8 cellular contexts compared by ENCODE assay signal in the genomic region with DNA sequence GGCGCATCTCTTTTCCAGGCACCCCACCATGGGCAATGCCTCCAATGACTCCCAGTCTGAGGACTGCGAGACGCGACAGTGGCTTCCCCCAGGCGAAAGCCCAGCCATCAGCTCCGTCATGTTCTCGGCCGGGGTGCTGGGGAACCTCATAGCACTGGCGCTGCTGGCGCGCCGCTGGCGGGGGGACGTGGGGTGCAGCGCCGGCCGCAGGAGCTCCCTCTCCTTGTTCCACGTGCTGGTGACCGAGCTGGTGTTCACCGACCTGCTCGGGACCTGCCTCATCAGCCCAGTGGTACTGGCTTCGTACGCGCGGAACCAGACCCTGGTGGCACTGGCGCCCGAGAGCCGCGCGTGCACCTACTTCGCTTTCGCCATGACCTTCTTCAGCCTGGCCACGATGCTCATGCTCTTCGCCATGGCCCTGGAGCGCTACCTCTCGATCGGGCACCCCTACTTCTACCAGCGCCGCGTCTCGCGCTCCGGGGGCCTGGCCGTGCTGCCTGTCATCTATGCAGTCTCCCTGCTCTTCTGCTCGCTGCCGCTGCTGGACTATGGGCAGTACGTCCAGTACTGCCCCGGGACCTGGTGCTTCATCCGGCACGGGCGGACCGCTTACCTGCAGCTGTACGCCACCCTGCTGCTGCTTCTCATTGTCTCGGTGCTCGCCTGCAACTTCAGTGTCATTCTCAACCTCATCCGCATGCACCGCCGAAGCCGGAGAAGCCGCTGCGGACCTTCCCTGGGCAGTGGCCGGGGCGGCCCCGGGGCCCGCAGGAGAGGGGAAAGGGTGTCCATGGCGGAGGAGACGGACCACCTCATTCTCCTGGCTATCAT. TPM values are rescaled to one million over a fixed set of nuclear protein-coding genes. Genes with fewer than 3 reads are reported as not detected.
A peak's percentile ranks its signal among the peaks of the same experiment; 100 is the strongest.
DNase-seq lines count a peak whose midpoint lies in the region; ATAC-seq and TF ChIP-seq lines count a peak whose summit lies in the region.

No MANE protein-coding gene starts in this region.

- peak overlapping the region; percentile 80 for H3K27ac Mint-ChIP-seq in activated CD4-positive, alpha-beta T cell treated with anti-CD3 and anti-CD28 coated beads for 36 hours
- H3K27ac Mint-ChIP-seq in stimulated activated naive B cell treated with anti-CD40 and anti-IgM and Interleukin-4, amounts not matched to agents 10 μg/mL and 1 μg/mL and 100 μg/mL, for 72 hours = peak overlapping the region; percentile 85

- TF ChIP-seq CTCF in GM06990 (IDR thresholded peaks at IDR 0.05; ENCODE audit: insufficient read depth, low read length, poor library complexity, severe bottlenecking) = no peak

- POLR2A ChIA-PET in activated CD4-positive, alpha-beta T cell treated with anti-CD3 and anti-CD28 coated beads for 36 hours (lab: Charles Lee) = interaction anchor here (0.6 kb wide), 1 partner anchor 29 kb away, joined by 3 read pairs; no protein-coding TSS in a partner anchor

- no peaks in the 10 kb centered on the region for H3K9me3 Mint-ChIP-seq in activated CD4-positive, alpha-beta T cell treated with anti-CD3 and anti-CD28 coated beads for 36 hours (ENCODE audit: low read depth)
- peaks cover 0 to 4% of the 10 kb centered on the region in 2 donors for H3K9me3 Mint-ChIP-seq in stimulated activated naive B cell treated with anti-CD40 and anti-IgM and Interleukin-4, amounts not matched to agents 10 μg/mL and 1 μg/mL and 100 μg/mL, for 72 hours

- H3K27ac ChIP-seq in ectodermal cell (ENCODE audit: insufficient read depth, low read depth, low read length, poor library complexity, severe bottlenecking) (no peak overlapping the region), mesodermal cell (ENCODE audit: low read depth, low read length, severe bottlenecking) (no peak overlapping the region)

- H3K36me3 Mint-ChIP-seq in activated CD4-positive, alpha-beta T cell treated with anti-CD3 and anti-CD28 coated beads for 36 hours (ENCODE audit: low read depth) = no peaks in the 10 kb centered on the region
- peaks cover 8 to 9% of the 10 kb centered on the region in 2 donors for H3K36me3 Mint-ChIP-seq in stimulated activated naive B cell treated with anti-CD40 and anti-IgM and Interleukin-4, amounts not matched to agents 10 μg/mL and 1 μg/mL and 100 μg/mL, for 72 hours

- peak; percentile 20 for ATAC-seq in HG03159 (IDR thresholded peaks at IDR 0.05; ENCODE audit: unreplicated experiment)
- peak; percentile 40 for ATAC-seq in activated CD4-positive, alpha-beta T cell treated with anti-CD3 and anti-CD28 coated beads for 36 hours
- ATAC-seq in stimulated activated naive B cell treated with anti-CD40 and anti-IgM and Interleukin-4, amounts not matched to agents 10 μg/mL and 1 μg/mL and 100 μg/mL, for 72 hours (replicated peaks) = peak; percentile 24 to 28
- ATAC-seq in GM18861 (IDR thresholded peaks at IDR 0.05; ENCODE audit: unreplicated experiment) = no peak

- DNase-seq in GM06990 (ENCODE audit: extremely low read depth, insufficient read length) (peak; percentile 31), NCI-H187 (lab: John Stamatoyannopoulos, UW) (no peak)
- DNase-seq in activated CD4-positive, alpha-beta T cell treated with anti-CD3 and anti-CD28 coated beads for 36 hours = peak; percentile 53
- DNase-seq in stimulated activated naive B cell treated with anti-CD40 and anti-IgM and Interleukin-4, amounts not matched to agents 10 μg/mL and 1 μg/mL and 100 μg/mL, for 72 hours = no peak

- peaks cover 50% of the 10 kb centered on the region for H3K4me1 Mint-ChIP-seq in activated CD4-positive, alpha-beta T cell treated with anti-CD3 and anti-CD28 coated beads for 36 hours
- peaks cover 42 to 56% of the 10 kb centered on the region in 2 donors for H3K4me1 Mint-ChIP-seq in stimulated activated naive B cell treated with anti-CD40 and anti-IgM and Interleukin-4, amounts not matched to agents 10 μg/mL and 1 μg/mL and 100 μg/mL, for 72 hours

- H3K27me3 ChIP-seq in GM06990 (replicated peaks; ENCODE audit: control insufficient read depth, insufficient read depth, low read length) (peaks cover 4% of the 10 kb centered on the region; the same call in 1 of the 2 replicates), ectodermal cell (ENCODE audit: control insufficient read depth, insufficient read depth, low read length, poor library complexity, severe bottlenecking) (peaks cover 71% of the 10 kb centered on the region)

- H3K36me3 ChIP-seq in GM06990 (ENCODE audit: control insufficient read depth, insufficient read depth, low read length) (no peaks in the 10 kb centered on the region), ectodermal cell (ENCODE audit: control insufficient read depth, insufficient read depth, low read length) (no peaks in the 10 kb centered on the region), mesodermal cell (ENCODE audit: control insufficient read depth, insufficient read depth, low read length) (no peaks in the 10 kb centered on the region)

- WGBS in ectodermal cell, 2 experiments = 2% methylated on average over 67 of the region's 67 CpGs
- WGBS in mesodermal cell (ENCODE audit: insufficient coverage in 2 of 2), 2 experiments = 1 to 2% methylated on average over 58 to 65 of the region's 67 CpGs

- H3K4me3 Mint-ChIP-seq in activated CD4-positive, alpha-beta T cell treated with anti-CD3 and anti-CD28 coated beads for 36 hours = peak overlapping the region; percentile 87
- H3K4me3 Mint-ChIP-seq in stimulated activated naive B cell treated with anti-CD40 and anti-IgM and Interleukin-4, amounts not matched to agents 10 μg/mL and 1 μg/mL and 100 μg/mL, for 72 hours = peak overlapping the region; percentile 93 to 95

- CTCF ChIA-PET in activated CD4-positive, alpha-beta T cell treated with anti-CD3 and anti-CD28 coated beads for 36 hours (lab: Charles Lee) = interaction anchor here (1.4 kb wide), 2 partner anchors 15 to 36 kb away, joined by 4 to 5 read pairs; no protein-coding TSS in a partner anchor

- no peaks in the 10 kb centered on the region for H3K9me3 ChIP-seq in ectodermal cell (ENCODE audit: control insufficient read depth, low read length)
- H3K9me3 ChIP-seq in mesodermal cell (ENCODE audit: control insufficient read depth, low read length) = no peaks in the 10 kb centered on the region

- peak overlapping the region; percentile 45 for H3K4me3 ChIP-seq in GM06990 (replicated peaks; ENCODE audit: low read depth, low read length)
- peak overlapping the region; percentile 38 for H3K4me3 ChIP-seq in ectodermal cell (ENCODE audit: insufficient read depth, low read depth, low read length)
- peak overlapping the region; percentile 42 for H3K4me3 ChIP-seq in mesodermal cell (ENCODE audit: extremely low read depth, insufficient read depth, low read length, poor library complexity, severe bottlenecking)

- H3K4me1 ChIP-seq in ectodermal cell (ENCODE audit: control insufficient read depth, insufficient read depth, low read length) (peaks cover 4% of the 10 kb centered on the region), mesodermal cell (ENCODE audit: control insufficient read depth, insufficient read depth, low read length, poor library complexity, severe bottlenecking) (peaks cover 6% of the 10 kb centered on the region)

- peaks cover 56% of the 10 kb centered on the region for H3K27me3 Mint-ChIP-seq in activated CD4-positive, alpha-beta T cell treated with anti-CD3 and anti-CD28 coated beads for 36 hours
- H3K27me3 Mint-ChIP-seq in stimulated activated naive B cell treated with anti-CD40 and anti-IgM and Interleukin-4, amounts not matched to agents 10 μg/mL and 1 μg/mL and 100 μg/mL, for 72 hours = peaks cover 55% of the 10 kb centered on the region in 2 donors

- intact Hi-C loops in activated CD4-positive, alpha-beta T cell treated with anti-CD3 and anti-CD28 coated beads for 36 hours (cut with DNase I, micrococcal nuclease) = loop anchor here (1.0 to 5.0 kb wide), 4 partner anchors 11 to 238 kb away; partner anchors contain the start of genes GPR137C (in 1 of the 2) and TXNDC16 (in 1 of the 2)

RNA-seq across cellular contexts. Expression of gene PTGER2, which starts 0.6 kb away (rescaled TPM):
- 1 to 10 TPM; 2.4 TPM for total RNA-seq in activated CD4-positive, alpha-beta T cell treated with anti-CD3 and anti-CD28 coated beads for 36 hours
- not detected for polyA plus RNA-seq in ectodermal cell (2013, experiment 1 of 4)
- not detected for polyA plus RNA-seq in ectodermal cell (2013, experiment 2 of 4)
- polyA plus RNA-seq in ectodermal cell (2013, experiment 3 of 4) = not detected
- not detected for polyA plus RNA-seq in ectodermal cell (2013, experiment 4 of 4)
- polyA plus RNA-seq in mesodermal cell (2013, experiment 1 of 2) = not detected
- polyA plus RNA-seq in mesodermal cell (2013, experiment 2 of 2) = 0.61 TPM

RNA-seq across cellular contexts. Expression of gene PTGDR, which starts 47.2 kb away (rescaled TPM):
- not detected for total RNA-seq in activated CD4-positive, alpha-beta T cell treated with anti-CD3 and anti-CD28 coated beads for 36 hours
- polyA plus RNA-seq in ectodermal cell (2013, experiment 1 of 4) = 0.69 TPM
- polyA plus RNA-seq in ectodermal cell (2013, experiment 2 of 4) = 0.46 TPM
- 0.32 TPM for polyA plus RNA-seq in ectodermal cell (2013, experiment 3 of 4)
- 0.36 TPM for polyA plus RNA-seq in ectodermal cell (2013, experiment 4 of 4)
- 0.07 TPM for polyA plus RNA-seq in mesodermal cell (2013, experiment 1 of 2)
- polyA plus RNA-seq in mesodermal cell (2013, experiment 2 of 2) = 0.10 TPM

Comparison
In these comparisons a context has a peak if more than half of its experiments do, and no peak if none do; other contexts are left out.
1. DNase-seq: peak in GM06990 (single experiment) and activated CD4-positive, alpha-beta T cell treated with anti-CD3 and anti-CD28 coated beads for 36 hours (single experiment); none in stimulated activated naive B cell treated with anti-CD40 and anti-IgM and Interleukin-4, amounts not matched to agents 10 μg/mL and 1 μg/mL and 100 μg/mL, for 72 hours (single experiment) and NCI-H187 (0 of 2).
2. Peak in every context shown above with its lines, with median percentiles within 50 percentile points of each other: H3K4me3 ChIP-seq.